ENCODE assay signal across 11 cellular contexts in the genomic region with DNA sequence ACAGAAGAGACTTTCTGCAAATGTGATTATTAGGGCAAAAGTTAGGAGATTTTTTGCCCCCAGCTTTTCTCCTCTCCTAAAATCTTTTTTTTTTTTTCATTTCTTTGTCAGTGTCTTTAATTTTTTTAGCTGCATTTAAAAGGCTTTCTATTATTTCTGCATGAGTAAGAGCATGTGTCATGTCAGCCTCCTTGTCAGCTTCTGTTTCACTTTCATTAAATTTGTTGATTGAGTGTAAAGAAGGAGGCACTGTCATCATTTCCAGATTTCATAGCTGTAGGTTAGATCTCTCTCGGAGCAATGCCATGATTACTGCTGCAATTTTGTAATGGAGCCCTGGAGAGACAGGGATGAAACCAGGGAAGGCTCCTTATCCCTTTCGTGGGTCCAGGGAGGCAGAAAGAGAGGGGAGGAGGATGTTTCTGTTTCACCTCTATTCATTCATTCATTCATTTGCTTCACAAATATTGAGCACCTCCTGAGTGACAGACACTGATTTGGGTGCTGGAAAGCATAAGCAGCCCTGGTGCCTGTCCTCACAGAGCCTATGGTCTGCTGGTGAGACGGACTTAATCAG. TPM values are rescaled to one million over a fixed set of nuclear protein-coding genes. Genes with fewer than 3 reads are reported as not detected.
DNase-seq lines count a peak whose midpoint lies in the region; ATAC-seq, FAIRE-seq and TF ChIP-seq lines count a peak whose summit lies in the region.
"Had no signal": no experiment of that assay in that cellular context is flagged by ENCODE, and none has a peak within 500 bp of the region (broad histone marks: within the 10 kb centered on the region; RNA-seq: fewer than 3 reads in every experiment).

No MANE protein-coding gene starts in this region.

- CTCF ChIA-PET in HEK293T (lab: Yijun Ruan, JAX): no interaction called here

- no peaks in the 10 kb centered on the region for H3K79me2 ChIP-seq in astrocyte (ENCODE audit: insufficient read depth, low read length)

- H3K9me3 Mint-ChIP-seq in astrocyte (ENCODE audit: unreplicated experiment) (no peaks in the 10 kb centered on the region), mesothelial cell of epicardium (no peaks in the 10 kb centered on the region)

- H3K9ac ChIP-seq in astrocyte (ENCODE audit: low read length): no peak overlapping the region

- H3K9me3 ChIP-seq in astrocyte (ENCODE audit: insufficient read depth, low read depth, low read length): no peaks in the 10 kb centered on the region

- H3K36me3 Mint-ChIP-seq in astrocyte (ENCODE audit: low read depth, unreplicated experiment): no peaks in the 10 kb centered on the region
- no peaks in the 10 kb centered on the region for H3K36me3 Mint-ChIP-seq in mesothelial cell of epicardium

- peak overlapping the region; percentile 59 for H3K4me2 ChIP-seq in astrocyte (ENCODE audit: low read length)

- no peaks in the 10 kb centered on the region for H3K27me3 Mint-ChIP-seq in astrocyte (ENCODE audit: low read depth, unreplicated experiment)
- H3K27me3 Mint-ChIP-seq in mesothelial cell of epicardium (ENCODE audit: low read depth): peaks cover 11% of the 10 kb centered on the region

- H3K4me1 ChIP-seq in astrocyte (ENCODE audit: insufficient read depth, low read length): peaks cover 20% of the 10 kb centered on the region

- ATAC-seq in GM19452 (IDR thresholded peaks at IDR 0.05; ENCODE audit: unreplicated experiment) (peak; percentile 91), HG03175 (IDR thresholded peaks at IDR 0.05; ENCODE audit: unreplicated experiment) (peak; percentile 96)

- H3K4me1 Mint-ChIP-seq in astrocyte (ENCODE audit: low read depth, unreplicated experiment) (no peaks in the 10 kb centered on the region), mesothelial cell of epicardium (no peaks in the 10 kb centered on the region)

- DNase-seq in astrocyte (ENCODE audit: low read depth) (peak; percentile 23), NCI-H1436 treated with DMSO at 0.1 percent for 48 hours (lab: John Stamatoyannopoulos, UW) (no peak), HEK293T (ENCODE audit: extremely low spot score) (no peak), dedifferentiated amniotic fluid mesenchymal stem cell (ENCODE audit: extremely low spot score) (no peak), mesothelial cell of epicardium (ENCODE audit: low spot score in 2 of 2, unreplicated experiment in 2 of 2) (no peak)
- DNase-seq: NCI-H345 had no signal

- no peaks in the 10 kb centered on the region for H3K36me3 ChIP-seq in astrocyte (ENCODE audit: insufficient read depth, low read length)

- peak overlapping the region; percentile 21; the same call in 1 of the 2 replicates for H3K4me3 ChIP-seq in GM08714 (ENCODE audit: low read length)
- no peak overlapping the region for H3K4me3 ChIP-seq in astrocyte (ENCODE audit: insufficient read depth, low read depth, low read length)

- POLR2A ChIA-PET in HEK293T (lab: Yijun Ruan, JAX): interaction anchor here (0.6 to 1.0 kb wide), 3 partner anchors 9 to 13 kb away, joined by 3 to 4 read pairs (median 4); a partner anchor contains a TSS

- no peaks in the 10 kb centered on the region for H4K20me1 ChIP-seq in astrocyte (ENCODE audit: insufficient read depth, low read length)

- TF ChIP-seq CTCF in astrocyte (IDR thresholded peaks at IDR 0.05; ENCODE audit: insufficient read depth, low read depth, low read length): no peak
- TF ChIP-seq CTCF in mesothelial cell of epicardium (IDR thresholded peaks at IDR 0.05; ENCODE audit: unreplicated experiment): no peak

- H3K27me3 ChIP-seq in astrocyte (ENCODE audit: insufficient read depth, low read length): no peaks in the 10 kb centered on the region

- H3K27ac Mint-ChIP-seq in astrocyte (ENCODE audit: unreplicated experiment): no peak overlapping the region
- no peak overlapping the region for H3K27ac Mint-ChIP-seq in mesothelial cell of epicardium

- no peak overlapping the region for H2AFZ ChIP-seq in astrocyte (ENCODE audit: low read depth, low read length)

- no peak for FAIRE-seq in astrocyte (lab: Jason Lieb, UNC)
- FAIRE-seq: G401.6, keratinocyte had no signal

- no peak overlapping the region for H3K4me3 Mint-ChIP-seq in astrocyte (ENCODE audit: unreplicated experiment)
- no peak overlapping the region for H3K4me3 Mint-ChIP-seq in mesothelial cell of epicardium

- H3K27ac ChIP-seq in astrocyte (ENCODE audit: low read depth, low read length): no peak overlapping the region

TF ChIP-seq in HEK293T, 16 proteins besides CTCF, POLR2A, EP300 and RAD21:
- no peak for TF ChIP-seq TARDBP (IDR thresholded peaks at IDR 0.05)
- TF ChIP-seq ELF4 (IDR thresholded peaks at IDR 0.05): no peak
- no peak for TF ChIP-seq CTBP1 (IDR thresholded peaks at IDR 0.05; ENCODE audit: borderline replicate concordance)
- no peak for TF ChIP-seq FOXA1 (IDR thresholded peaks at IDR 0.05)
- no peak for TF ChIP-seq FOXK2 (IDR thresholded peaks at IDR 0.05)
- no peak for TF ChIP-seq SUZ12 (IDR thresholded peaks at IDR 0.05)
- TF ChIP-seq BHLHE40 (IDR thresholded peaks at IDR 0.05; ENCODE audit: borderline replicate concordance): no peak
- TF ChIP-seq FOXM1 (IDR thresholded peaks at IDR 0.05; ENCODE audit: borderline replicate concordance): no peak
- no peak for TF ChIP-seq LEF1 (IDR thresholded peaks at IDR 0.05; ENCODE audit: borderline replicate concordance)
- TF ChIP-seq ZNF384 (IDR thresholded peaks at IDR 0.05): no peak
- no peak for TF ChIP-seq SP1 (IDR thresholded peaks at IDR 0.05)
- TF ChIP-seq ARNT (IDR thresholded peaks at IDR 0.05): no peak
- TF ChIP-seq, protein P1, sequence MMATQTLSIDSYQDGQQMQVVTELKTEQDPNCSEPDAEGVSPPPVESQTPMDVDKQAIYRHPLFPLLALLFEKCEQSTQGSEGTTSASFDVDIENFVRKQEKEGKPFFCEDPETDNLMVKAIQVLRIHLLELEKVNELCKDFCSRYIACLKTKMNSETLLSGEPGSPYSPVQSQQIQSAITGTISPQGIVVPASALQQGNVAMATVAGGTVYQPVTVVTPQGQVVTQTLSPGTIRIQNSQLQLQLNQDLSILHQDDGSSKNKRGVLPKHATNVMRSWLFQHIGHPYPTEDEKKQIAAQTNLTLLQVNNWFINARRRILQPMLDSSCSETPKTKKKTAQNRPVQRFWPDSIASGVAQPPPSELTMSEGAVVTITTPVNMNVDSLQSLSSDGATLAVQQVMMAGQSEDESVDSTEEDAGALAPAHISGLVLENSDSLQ (IDR thresholded peaks at IDR 0.05): no peak
- TF ChIP-seq L3MBTL2 (conservative IDR thresholded peaks at IDR 0.05): no peak
- no peak for TF ChIP-seq NFRKB (IDR thresholded peaks at IDR 0.05)
- no peak for TF ChIP-seq HDGF (IDR thresholded peaks at IDR 0.05; ENCODE audit: borderline replicate concordance)
TF ChIP-seq in HEK293T: peak in this region for 0.

RNA-seq across cellular contexts. Expression of a gene that starts 13.3 kb away (rescaled TPM):
- total RNA-seq in astrocyte (22.3 and 25.6 TPM in 2 replicates), mesothelial cell of epicardium (14.9 to 17.5 TPM (median 16.8 TPM) in 3 replicates)
